ENCODE assay signal across 1 cellular context in the genomic region with DNA sequence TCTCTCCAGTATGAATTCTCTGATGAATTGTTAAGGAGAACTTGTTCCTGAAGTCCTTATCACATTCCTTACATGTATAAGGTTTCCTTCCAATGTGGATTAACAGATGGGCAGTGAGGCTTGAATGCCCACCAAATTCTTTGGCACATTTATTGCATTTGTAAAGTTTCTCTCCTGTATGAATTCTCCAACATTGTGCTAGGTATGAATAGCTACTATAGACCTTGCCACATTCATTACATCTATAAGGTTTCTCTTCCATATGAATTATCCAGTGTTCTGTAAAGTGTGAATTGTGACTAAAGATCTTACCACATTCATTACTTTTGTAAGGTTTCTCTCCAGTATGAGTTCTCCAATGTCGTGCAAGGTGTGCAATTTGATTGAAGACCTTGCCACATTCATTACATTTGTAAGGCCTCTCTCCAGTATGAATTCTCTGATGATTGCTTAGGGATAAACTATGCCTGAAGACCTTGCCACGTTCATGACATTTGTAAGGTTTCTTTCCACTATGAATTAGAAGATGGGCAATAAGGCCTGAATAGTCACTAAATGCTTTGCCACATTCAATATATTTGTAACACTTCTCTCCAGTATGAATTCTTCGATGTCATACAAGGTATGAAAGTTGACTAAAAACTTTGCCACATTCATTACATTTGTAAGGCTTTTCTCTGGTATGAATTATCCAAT.
TF ChIP-seq lines count a peak whose summit lies in the region.

No MANE protein-coding gene starts in this region.

TF ChIP-seq in HCT116, 20 proteins besides CTCF, POLR2A, EP300 and RAD21 (continued from another document):
- TF ChIP-seq, protein P1, sequence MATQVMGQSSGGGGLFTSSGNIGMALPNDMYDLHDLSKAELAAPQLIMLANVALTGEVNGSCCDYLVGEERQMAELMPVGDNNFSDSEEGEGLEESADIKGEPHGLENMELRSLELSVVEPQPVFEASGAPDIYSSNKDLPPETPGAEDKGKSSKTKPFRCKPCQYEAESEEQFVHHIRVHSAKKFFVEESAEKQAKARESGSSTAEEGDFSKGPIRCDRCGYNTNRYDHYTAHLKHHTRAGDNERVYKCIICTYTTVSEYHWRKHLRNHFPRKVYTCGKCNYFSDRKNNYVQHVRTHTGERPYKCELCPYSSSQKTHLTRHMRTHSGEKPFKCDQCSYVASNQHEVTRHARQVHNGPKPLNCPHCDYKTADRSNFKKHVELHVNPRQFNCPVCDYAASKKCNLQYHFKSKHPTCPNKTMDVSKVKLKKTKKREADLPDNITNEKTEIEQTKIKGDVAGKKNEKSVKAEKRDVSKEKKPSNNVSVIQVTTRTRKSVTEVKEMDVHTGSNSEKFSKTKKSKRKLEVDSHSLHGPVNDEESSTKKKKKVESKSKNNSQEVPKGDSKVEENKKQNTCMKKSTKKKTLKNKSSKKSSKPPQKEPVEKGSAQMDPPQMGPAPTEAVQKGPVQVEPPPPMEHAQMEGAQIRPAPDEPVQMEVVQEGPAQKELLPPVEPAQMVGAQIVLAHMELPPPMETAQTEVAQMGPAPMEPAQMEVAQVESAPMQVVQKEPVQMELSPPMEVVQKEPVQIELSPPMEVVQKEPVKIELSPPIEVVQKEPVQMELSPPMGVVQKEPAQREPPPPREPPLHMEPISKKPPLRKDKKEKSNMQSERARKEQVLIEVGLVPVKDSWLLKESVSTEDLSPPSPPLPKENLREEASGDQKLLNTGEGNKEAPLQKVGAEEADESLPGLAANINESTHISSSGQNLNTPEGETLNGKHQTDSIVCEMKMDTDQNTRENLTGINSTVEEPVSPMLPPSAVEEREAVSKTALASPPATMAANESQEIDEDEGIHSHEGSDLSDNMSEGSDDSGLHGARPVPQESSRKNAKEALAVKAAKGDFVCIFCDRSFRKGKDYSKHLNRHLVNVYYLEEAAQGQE (IDR thresholded peaks at IDR 0.05; ENCODE audit: low read depth): no peak
- no peak for TF ChIP-seq EZH2phosphoT487 (IDR thresholded peaks at IDR 0.05; ENCODE audit: borderline replicate concordance)
